17 cellular contexts compared by ENCODE assay signal in genomic region chr7:125567686-125568085, GRCh38.
"Had no signal": no experiment of that assay in that cellular context is flagged by ENCODE, and none has a peak within 500 bp of the region (broad histone marks: within the 10 kb centered on the region; RNA-seq: fewer than 3 reads in every experiment).

No MANE protein-coding gene starts in this region.

- ATAC-seq: activated T-cell treated with anti-CD3 and anti-CD28 coated beads, Interleukin-2, amount 50 U/mL, for 72 hours; left ventricle myocardium superior; natural killer cell; stimulated activated naive CD8-positive, alpha-beta T cell treated with anti-CD3 and anti-CD28 coated beads, Interleukin-15, Interleukin-2, amounts not matched to agents 100 U/mL and 50 U/mL, for 24 hours had no signal

- H3K4me1 ChIP-seq: colonic mucosa, esophagus muscularis mucosa, upper lobe of left lung had no signal

- DNase-seq: activated CD4-positive, alpha-beta memory T cell treated with anti-CD3 and anti-CD28 coated beads, Interleukin-2, amount 10 ng/mL, durations not matched to agents 7 days and 5 days; activated CD4-positive, alpha-beta T cell treated with anti-CD3 and anti-CD28 coated beads for 48 hours; activated effector memory CD4-positive, alpha-beta T cell treated with Interleukin-2 at 50 U/mL for 16 hours; activated naive CD4-positive, alpha-beta T cell treated with anti-CD3 and anti-CD28 coated beads for 36 hours; activated T-cell treated with anti-CD3 and anti-CD28 coated beads, Interleukin-2, amount 50 U/mL, for 72 hours; amygdala; colonic mucosa; hippocampal formation; kidney glomerular epithelial cell; left ventricle myocardium superior; mammary epithelial cell; midbrain; natural killer cell; stimulated activated CD4-positive, alpha-beta T cell treated with anti-CD3 and anti-CD28 coated beads, Interleukin-4, amount 100 ng/mL, for 24 hours; stimulated activated naive CD8-positive, alpha-beta T cell treated with anti-CD3 and anti-CD28 coated beads, Interleukin-15, Interleukin-2, amounts not matched to agents 100 U/mL and 50 U/mL, for 24 hours; upper lobe of left lung had no signal

- H3K36me3 ChIP-seq: colonic mucosa, esophagus muscularis mucosa, upper lobe of left lung had no signal

- H3K27me3 ChIP-seq: colonic mucosa, upper lobe of left lung had no signal

- H3K9me3 ChIP-seq: colonic mucosa, esophagus muscularis mucosa, upper lobe of left lung had no signal

- H3K4me3 ChIP-seq: colonic mucosa, esophagus muscularis mucosa, upper lobe of left lung had no signal
